Comparison of ENCODE assay signal across 9 cellular contexts in genomic region chr9:27365977-27366376, GRCh38.
DNase-seq lines count a peak whose midpoint lies in the region; ATAC-seq and TF ChIP-seq lines count a peak whose summit lies in the region.
"Had no signal": no experiment of that assay in that cellular context is flagged by ENCODE, and none has a peak within 500 bp of the region (broad histone marks: within the 10 kb centered on the region; RNA-seq: fewer than 3 reads in every experiment).

No MANE protein-coding gene starts in this region.

- 30 to 35% methylated on average over 3 of the region's 3 CpGs for WGBS in lower leg skin, 2 donors

- no peak for TF ChIP-seq CTCF in lower leg skin (IDR thresholded peaks at IDR 0.05)

- no peak overlapping the region for H3K4me3 ChIP-seq in lower leg skin (ENCODE audit: low read depth, poor library complexity, severe bottlenecking)

- peaks cover 10% of the 10 kb centered on the region for H3K27me3 Mint-ChIP-seq in activated T-cell treated with anti-CD3 and anti-CD28 coated beads, Interleukin-2, amount 50 U/mL, for 24 hours

- DNase-seq in activated CD4-positive, alpha-beta T cell treated with anti-CD3 and anti-CD28 coated beads for 48 hours, result peak; percentile 77
- no peak for DNase-seq in activated CD4-positive, alpha-beta T cell treated with anti-CD3 and anti-CD28 coated beads, Interleukin-2, amount 50 U/mL, for 1 hour
- peak; percentile 54 for DNase-seq in activated T-cell treated with anti-CD3 and anti-CD28 coated beads, Interleukin-2, amount 50 U/mL, for 24 hours
- DNase-seq in stimulated activated CD4-positive, alpha-beta T cell treated with anti-CD3 and anti-CD28 coated beads, Interleukin-1b, Interleukin-23, amount 100 ng/mL, for 48 hours, result peak; percentile 82
- no peak for DNase-seq in lower leg skin (ENCODE audit: low spot score in 2 of 2)
- no peak for DNase-seq in foreskin melanocyte
- DNase-seq in NCI-H2029 treated with DMSO at 0.1 percent for 48 hours (lab: John Stamatoyannopoulos, UW), result no peak

- no peak for TF ChIP-seq POLR2A in lower leg skin (IDR thresholded peaks at IDR 0.05)

- no peaks in the 10 kb centered on the region for H3K9me3 Mint-ChIP-seq in activated T-cell treated with anti-CD3 and anti-CD28 coated beads, Interleukin-2, amount 50 U/mL, for 24 hours
- H3K9me3 Mint-ChIP-seq: neural crest cell had no signal

- no peaks in the 10 kb centered on the region for H3K36me3 Mint-ChIP-seq in activated T-cell treated with anti-CD3 and anti-CD28 coated beads, Interleukin-2, amount 50 U/mL, for 24 hours (ENCODE audit: low read depth)

- ATAC-seq in HG03060 (IDR thresholded peaks at IDR 0.05; ENCODE audit: low read depth, unreplicated experiment), result peak; percentile 77

- peaks cover 40% of the 10 kb centered on the region for H3K4me1 Mint-ChIP-seq in activated T-cell treated with anti-CD3 and anti-CD28 coated beads, Interleukin-2, amount 50 U/mL, for 24 hours (ENCODE audit: low read depth)

- intact Hi-C loops in lower leg skin (cut with DNase I; ENCODE audit: low total_unique reads), result no loop called here

- peak overlapping the region; percentile 24 for H3K4me3 Mint-ChIP-seq in activated T-cell treated with anti-CD3 and anti-CD28 coated beads, Interleukin-2, amount 50 U/mL, for 24 hours
- H3K4me3 Mint-ChIP-seq: neural crest cell had no signal

- peak overlapping the region; percentile 72 for H3K27ac Mint-ChIP-seq in activated T-cell treated with anti-CD3 and anti-CD28 coated beads, Interleukin-2, amount 50 U/mL, for 24 hours

Comparison
In these comparisons a context has a peak if more than half of its experiments do, and no peak if none do; other contexts are left out.
1. DNase-seq: peak in activated CD4-positive, alpha-beta T cell treated with anti-CD3 and anti-CD28 coated beads for 48 hours (single experiment), activated T-cell treated with anti-CD3 and anti-CD28 coated beads, Interleukin-2, amount 50 U/mL, for 24 hours (single experiment) and stimulated activated CD4-positive, alpha-beta T cell treated with anti-CD3 and anti-CD28 coated beads, Interleukin-1b, Interleukin-23, amount 100 ng/mL, for 48 hours (single experiment); none in activated CD4-positive, alpha-beta T cell treated with anti-CD3 and anti-CD28 coated beads, Interleukin-2, amount 50 U/mL, for 1 hour (single experiment), lower leg skin (0 of 2), foreskin melanocyte (single experiment) and NCI-H2029 treated with DMSO at 0.1 percent for 48 hours (single experiment).